8 cellular contexts compared by ENCODE assay signal in the genomic region with DNA sequence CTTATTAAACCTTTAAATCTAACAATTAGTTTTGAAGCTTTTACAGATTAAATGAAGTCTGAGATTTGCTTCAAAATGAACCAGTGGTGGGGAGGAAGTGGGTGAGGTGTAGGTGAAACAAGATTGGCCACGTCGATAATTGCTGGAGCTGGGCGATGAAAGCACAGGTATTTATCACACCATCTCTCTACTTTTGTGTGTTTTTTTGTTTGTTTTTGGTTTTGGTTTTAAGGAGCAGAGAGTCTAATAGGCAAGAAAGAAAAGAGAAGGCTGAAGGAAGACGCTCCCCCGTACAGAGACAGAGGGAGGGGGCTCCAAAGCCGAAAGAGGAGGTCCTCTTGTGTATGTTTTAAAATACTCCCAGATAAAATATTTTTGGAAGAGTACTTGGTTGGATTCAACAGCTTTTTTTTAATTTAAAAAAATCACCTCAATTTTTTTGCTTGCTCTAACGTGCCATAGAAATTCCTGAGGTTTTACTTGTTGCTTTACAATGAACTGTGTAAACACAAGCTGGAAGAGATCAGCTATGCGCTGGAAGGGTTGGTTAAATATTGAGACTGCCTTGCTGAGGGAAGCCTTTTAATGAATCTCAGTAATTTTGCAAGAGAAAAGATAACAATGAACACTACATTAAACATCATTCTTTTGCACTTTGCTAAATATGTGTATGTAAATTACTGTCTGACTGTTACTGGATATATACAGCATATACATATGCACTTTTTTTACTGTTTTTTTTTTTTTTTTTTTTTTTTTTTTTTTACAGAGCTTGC. TPM values are rescaled to one million over a fixed set of nuclear protein-coding genes. Genes with fewer than 3 reads are reported as not detected.
DNase-seq lines count a peak whose midpoint lies in the region; ATAC-seq and TF ChIP-seq lines count a peak whose summit lies in the region.

No MANE protein-coding gene starts in this region.

- H3K36me3 Mint-ChIP-seq in activated CD4-positive, alpha-beta memory T cell treated with anti-CD3 and anti-CD28 coated beads for 36 hours: no peaks in the 10 kb centered on the region

- CTCF ChIA-PET in activated CD4-positive, alpha-beta memory T cell treated with anti-CD3 and anti-CD28 coated beads for 36 hours (lab: Charles Lee): interaction anchor here (0.7 to 1.7 kb wide), 2 partner anchors 10 to 17 kb away, joined by 3 to 4 read pairs; no protein-coding TSS in a partner anchor

- peak overlapping the region; percentile 78 for H3K27ac Mint-ChIP-seq in activated CD4-positive, alpha-beta memory T cell treated with anti-CD3 and anti-CD28 coated beads for 36 hours

- TF ChIP-seq CTCF in vagina (IDR thresholded peaks at IDR 0.05): no peak

- intact Hi-C loops in activated CD4-positive, alpha-beta memory T cell treated with anti-CD3 and anti-CD28 coated beads for 36 hours (cut with micrococcal nuclease): no loop called here
- intact Hi-C loops in vagina (cut with DNase I): no loop called here

- no peaks in the 10 kb centered on the region for H3K27me3 Mint-ChIP-seq in activated CD4-positive, alpha-beta memory T cell treated with anti-CD3 and anti-CD28 coated beads for 36 hours

- POLR2A ChIA-PET in activated CD4-positive, alpha-beta memory T cell treated with anti-CD3 and anti-CD28 coated beads for 36 hours (lab: Charles Lee): interaction anchor here (1.3 to 2.7 kb wide), 2 partner anchors 12 to 17 kb away, joined by 3 to 8 read pairs; no protein-coding TSS in a partner anchor

- DNase-seq in AG08395 (ENCODE audit: low spot score): peak; percentile 47
- peak; percentile 76 for DNase-seq in H4 (ENCODE audit: low spot score)
- DNase-seq in activated CD4-positive, alpha-beta memory T cell treated with anti-CD3 and anti-CD28 coated beads for 36 hours: peak; percentile 58
- DNase-seq in hepatic stellate cell (ENCODE audit: low spot score): peak; percentile 61
- no peak for DNase-seq in iPS-NIHi7 (ENCODE audit: extremely low spot score)
- DNase-seq in vagina (ENCODE audit: extremely low spot score in 2 of 2): no peak
- no peak for DNase-seq in substantia nigra (lab: John Stamatoyannopoulos, UW)

- H3K4me1 Mint-ChIP-seq in activated CD4-positive, alpha-beta memory T cell treated with anti-CD3 and anti-CD28 coated beads for 36 hours (ENCODE audit: low read depth): peaks cover 27% of the 10 kb centered on the region

- no peak overlapping the region for H3K4me3 ChIP-seq in vagina

- H3K4me3 Mint-ChIP-seq in activated CD4-positive, alpha-beta memory T cell treated with anti-CD3 and anti-CD28 coated beads for 36 hours: peak overlapping the region; percentile 63

- ATAC-seq in HG02571 (IDR thresholded peaks at IDR 0.05; ENCODE audit: unreplicated experiment): no peak

- no peaks in the 10 kb centered on the region for H3K9me3 Mint-ChIP-seq in activated CD4-positive, alpha-beta memory T cell treated with anti-CD3 and anti-CD28 coated beads for 36 hours

- H3K27me3 ChIP-seq in vagina: no peaks in the 10 kb centered on the region

- H3K36me3 ChIP-seq in vagina: no peaks in the 10 kb centered on the region

- no peak overlapping the region for H3K27ac ChIP-seq in vagina
- H3K27ac ChIP-seq in substantia nigra (ENCODE audit: low read depth, low read length, poor library complexity, severe bottlenecking): no peak overlapping the region

- no peak for TF ChIP-seq POLR2A in vagina (IDR thresholded peaks at IDR 0.05)

- no peaks in the 10 kb centered on the region for H3K9me3 ChIP-seq in vagina

- H3K4me1 ChIP-seq in vagina: no peaks in the 10 kb centered on the region

RNA-seq across cellular contexts. Expression of gene LGALS8, which starts 6.7 kb away (rescaled TPM):
- 70.1 and 81.9 TPM in 2 replicates for total RNA-seq in H4 (2014; rRNA removed; shearing (Covaris generic))
- 10 to 100 TPM; 83.7 to 88.3 TPM for total RNA-seq in activated CD4-positive, alpha-beta memory T cell treated with anti-CD3 and anti-CD28 coated beads for 36 hours
- 38.1 TPM for total RNA-seq in vagina

Comparison
In these comparisons a context has a peak if more than half of its experiments do, and no peak if none do; other contexts are left out.
1. DNase-seq: peak in AG08395 (single experiment), H4 (single experiment), activated CD4-positive, alpha-beta memory T cell treated with anti-CD3 and anti-CD28 coated beads for 36 hours (single experiment) and hepatic stellate cell (single experiment); none in iPS-NIHi7 (single experiment), vagina (0 of 2) and substantia nigra (0 of 49).